13 cellular contexts compared by ENCODE assay signal in genomic region chr14:101628975-101629374, GRCh38.
DNase-seq lines count a peak whose midpoint lies in the region; ATAC-seq and TF ChIP-seq lines count a peak whose summit lies in the region.
"Had no signal": no experiment of that assay in that cellular context is flagged by ENCODE, and none has a peak within 500 bp of the region (broad histone marks: within the 10 kb centered on the region; RNA-seq: fewer than 3 reads in every experiment).

No MANE protein-coding gene starts in this region.

- H3K4me3 ChIP-seq in NT2/D1 (ENCODE audit: insufficient read length, low read depth) (no peak overlapping the region), epithelial cell of proximal tubule (ENCODE audit: low read depth, low read length) (peak overlapping the region; percentile 31), parathyroid adenoma (ENCODE audit: low read depth, low read length) (no peak overlapping the region)

- no peaks in the 10 kb centered on the region for H3K36me3 ChIP-seq in NT2/D1 (ENCODE audit: insufficient read depth, insufficient read length, low read length)
- H3K36me3 ChIP-seq in parathyroid adenoma (ENCODE audit: control insufficient read depth, insufficient read depth, low read length) = no peaks in the 10 kb centered on the region
- H3K36me3 ChIP-seq: brain microvascular endothelial cell, esophagus squamous epithelium, heart left ventricle had no signal

- no peak overlapping the region for H3K4me2 ChIP-seq in parathyroid adenoma (ENCODE audit: low read length)

- DNase-seq in NT2/D1 (ENCODE audit: low read depth, low spot score) (no peak), epithelial cell of proximal tubule (ENCODE audit: low read depth) (no peak), iPS-NIHi11 (ENCODE audit: low spot score) (no peak)
- no peak for DNase-seq in activated CD8-positive, alpha-beta memory T cell treated with anti-CD3 and anti-CD28 coated beads, Interleukin-2, amount 50 U/mL, for 4 hours
- DNase-seq: DMS79, esophagus squamous epithelium had no signal

- peak; percentile 6 for ATAC-seq in GM19351 (IDR thresholded peaks at IDR 0.05; ENCODE audit: unreplicated experiment)
- no peak for ATAC-seq in HG03571 (IDR thresholded peaks at IDR 0.05; ENCODE audit: unreplicated experiment)

- peak overlapping the region; percentile 79 for H2AFZ ChIP-seq in parathyroid adenoma

- peaks cover 9% of the 10 kb centered on the region for H3K27me3 ChIP-seq in NT2/D1 (ENCODE audit: insufficient read depth, insufficient read length)
- H3K27me3 ChIP-seq in parathyroid adenoma (ENCODE audit: control insufficient read depth, insufficient read depth, low read length) = no peaks in the 10 kb centered on the region
- H3K27me3 ChIP-seq: heart left ventricle had no signal

- H3K79me2 ChIP-seq in parathyroid adenoma = no peaks in the 10 kb centered on the region

- no peaks in the 10 kb centered on the region for H3K9me3 ChIP-seq in NT2/D1 (ENCODE audit: insufficient read depth, low read length)
- H3K9me3 ChIP-seq in parathyroid adenoma (ENCODE audit: control insufficient read depth, low read length) = no peaks in the 10 kb centered on the region
- H3K9me3 ChIP-seq: esophagus squamous epithelium, heart left ventricle, psoas muscle had no signal

- peaks cover 12% of the 10 kb centered on the region for H3K4me1 ChIP-seq in NT2/D1 (ENCODE audit: insufficient read depth, insufficient read length)
- H3K4me1 ChIP-seq in parathyroid adenoma = no peaks in the 10 kb centered on the region

- TF ChIP-seq CTCF in epithelial cell of proximal tubule (conservative IDR thresholded peaks at IDR 0.05; ENCODE audit: low read depth, low read length) (no peak), parathyroid adenoma (IDR thresholded peaks at IDR 0.05) (no peak)

- no peak overlapping the region for H3K27ac ChIP-seq in parathyroid adenoma
- H3K27ac ChIP-seq: brain microvascular endothelial cell, esophagus squamous epithelium, psoas muscle, RWPE1 had no signal

- peak overlapping the region; percentile 74 for H3K9ac ChIP-seq in NT2/D1 (ENCODE audit: insufficient read length, low read depth)
- no peak overlapping the region for H3K9ac ChIP-seq in parathyroid adenoma
